In the genomic region with DNA sequence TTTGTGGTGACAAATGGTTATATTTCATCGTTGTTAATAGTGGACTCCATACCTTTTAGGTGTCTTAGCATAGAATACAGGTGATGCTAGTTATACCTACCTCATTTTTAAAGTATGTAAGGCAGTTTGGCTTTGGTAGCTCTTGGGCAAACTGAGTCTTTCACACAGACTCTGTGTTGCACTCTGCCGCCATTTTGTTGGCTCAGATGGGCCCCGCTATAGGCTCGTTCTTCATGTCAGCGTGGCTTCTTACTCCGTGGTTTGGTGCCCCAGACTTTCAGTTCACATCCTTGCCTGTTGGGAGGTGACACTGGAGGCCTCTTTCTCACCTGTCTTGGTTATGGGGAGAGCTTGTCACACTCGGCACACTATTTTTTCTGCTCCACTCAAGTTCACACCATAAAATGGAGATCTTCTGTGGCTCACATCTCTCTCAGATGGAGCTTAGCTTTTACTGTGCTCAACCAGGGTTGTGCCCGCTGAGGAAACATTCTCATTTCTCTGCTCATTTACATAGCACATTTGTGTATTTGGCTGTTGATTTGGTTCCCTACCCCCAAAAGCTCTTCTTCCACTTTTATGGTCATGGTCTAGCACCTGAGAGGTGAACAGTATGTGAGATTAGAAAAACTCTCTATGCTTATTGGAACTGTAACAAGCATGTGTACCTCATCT, we compare ENCODE assay signal across 7 cellular contexts.
DNase-seq lines count a peak whose midpoint lies in the region; ATAC-seq, FAIRE-seq and TF ChIP-seq lines count a peak whose summit lies in the region.

No MANE protein-coding gene starts in this region.

- TF ChIP-seq CTCF in osteocyte (IDR thresholded peaks at IDR 0.05) = no peak

- no peak overlapping the region for H3K4me3 Mint-ChIP-seq in osteocyte (ENCODE audit: unreplicated experiment)

- ATAC-seq in GM18868 (IDR thresholded peaks at IDR 0.05; ENCODE audit: unreplicated experiment) = peak; percentile 60
- ATAC-seq in GM21528 (IDR thresholded peaks at IDR 0.05; ENCODE audit: low FRiP score, unreplicated experiment) = peak; percentile 74
- peak; percentile 62 for ATAC-seq in HG03565 (IDR thresholded peaks at IDR 0.05; ENCODE audit: unreplicated experiment)

- FAIRE-seq in HTR-8/SVneo (lab: Jason Lieb, UNC) = no peak

- H3K4me1 Mint-ChIP-seq in osteocyte (ENCODE audit: unreplicated experiment) = peaks cover 96% of the 10 kb centered on the region

- DNase-seq in osteocyte (ENCODE audit: extremely low spot score, unreplicated experiment) = no peak
- no peak for DNase-seq in GM03348 (ENCODE audit: low spot score)
- DNase-seq in NCI-H510A (lab: John Stamatoyannopoulos, UW) = no peak
- DNase-seq in HTR-8/SVneo (ENCODE audit: insufficient read length, low spot score) = no peak

- peaks cover 26% of the 10 kb centered on the region for H3K36me3 Mint-ChIP-seq in osteocyte (ENCODE audit: unreplicated experiment)

- peak overlapping the region; percentile 96 for H3K27ac Mint-ChIP-seq in osteocyte (ENCODE audit: unreplicated experiment)

- H3K9me3 Mint-ChIP-seq in osteocyte (ENCODE audit: unreplicated experiment) = no peaks in the 10 kb centered on the region

- H3K27me3 Mint-ChIP-seq in osteocyte (ENCODE audit: unreplicated experiment) = no peaks in the 10 kb centered on the region
